ENCODE assay signal across 9 cellular contexts in genomic region chr1:6025269-6026094, GRCh38. TPM values are rescaled to one million over a fixed set of nuclear protein-coding genes. Genes with fewer than 3 reads are reported as not detected.
DNase-seq lines count a peak whose midpoint lies in the region.
"Had no signal": no experiment of that assay in that cellular context is flagged by ENCODE, and none has a peak within 500 bp of the region (broad histone marks: within the 10 kb centered on the region; RNA-seq: fewer than 3 reads in every experiment).

No MANE protein-coding gene starts in this region.

- H3K4me3 Mint-ChIP-seq in activated CD4-positive, alpha-beta memory T cell treated with anti-CD3 and anti-CD28 coated beads for 36 hours, result peak overlapping the region; percentile 96
- peak overlapping the region; percentile 88 to 97 (median 92) for H3K4me3 Mint-ChIP-seq in immature natural killer cell

- peak overlapping the region; percentile 97 for H3K27ac Mint-ChIP-seq in activated CD4-positive, alpha-beta memory T cell treated with anti-CD3 and anti-CD28 coated beads for 36 hours
- H3K27ac Mint-ChIP-seq in immature natural killer cell, result peak overlapping the region; percentile 98 to 100 (median 99)

- H3K4me1 Mint-ChIP-seq in activated CD4-positive, alpha-beta memory T cell treated with anti-CD3 and anti-CD28 coated beads for 36 hours (ENCODE audit: low read depth), result peaks cover 36% of the 10 kb centered on the region
- peaks cover 55 to 56% of the 10 kb centered on the region in 2 donors for H3K4me1 Mint-ChIP-seq in immature natural killer cell

- H3K36me3 Mint-ChIP-seq in activated CD4-positive, alpha-beta memory T cell treated with anti-CD3 and anti-CD28 coated beads for 36 hours, result peaks cover 24% of the 10 kb centered on the region
- H3K36me3 Mint-ChIP-seq in immature natural killer cell, result peaks cover 0 to 4% (median 2%) of the 10 kb centered on the region in 3 donors

- CTCF ChIA-PET in activated CD4-positive, alpha-beta memory T cell treated with anti-CD3 and anti-CD28 coated beads for 36 hours (lab: Charles Lee), result interaction anchor here (1.4 to 2.2 kb wide), 2 partner anchors 9 to 31 kb away, joined by 7 to 10 read pairs; no protein-coding TSS in a partner anchor

- H3K36me3 ChIP-seq in urinary bladder (ENCODE audit: insufficient read depth), result no peaks in the 10 kb centered on the region
- H3K36me3 ChIP-seq: SJCRH30 had no signal

- H3K27me3 Mint-ChIP-seq in activated CD4-positive, alpha-beta memory T cell treated with anti-CD3 and anti-CD28 coated beads for 36 hours, result no peaks in the 10 kb centered on the region
- peaks cover 16 to 38% (median 20%) of the 10 kb centered on the region in 3 donors for H3K27me3 Mint-ChIP-seq in immature natural killer cell (ENCODE audit: low read depth in 3 of 3)

- H3K9me3 Mint-ChIP-seq in activated CD4-positive, alpha-beta memory T cell treated with anti-CD3 and anti-CD28 coated beads for 36 hours, result no peaks in the 10 kb centered on the region
- H3K9me3 Mint-ChIP-seq in immature natural killer cell, result peaks cover 0 to 2% (median 0%) of the 10 kb centered on the region in 6 donors

- peak overlapping the region; percentile 14 for H3K27ac ChIP-seq in urinary bladder (ENCODE audit: low read depth)
- H3K27ac ChIP-seq: SJCRH30 had no signal

- peak; percentile 22 for DNase-seq in activated naive CD4-positive, alpha-beta T cell treated with Interleukin-2 at 50 U/mL for 16 hours
- DNase-seq in activated naive CD4-positive, alpha-beta T cell treated with anti-CD3 and anti-CD28 coated beads, Interleukin-2, amount 50 U/mL, for 16 hours, result no peak
- peak; percentile 56 for DNase-seq in activated CD4-positive, alpha-beta memory T cell treated with anti-CD3 and anti-CD28 coated beads for 36 hours
- no peak for DNase-seq in immature natural killer cell
- DNase-seq in GM19238 (ENCODE audit: insufficient read length, low spot score), result no peak
- DNase-seq in 8988T, result no peak
- DNase-seq in GM03348 (ENCODE audit: low spot score), result no peak

- no peak overlapping the region for H3K4me3 ChIP-seq in urinary bladder (ENCODE audit: low read depth, low read length)
- H3K4me3 ChIP-seq: SJCRH30 had no signal

- intact Hi-C loops in activated CD4-positive, alpha-beta memory T cell treated with anti-CD3 and anti-CD28 coated beads for 36 hours (cut with micrococcal nuclease), result loop anchor here (1.0 to 10.0 kb wide), 6 partner anchors 70 to 759 kb away; partner anchors contain the start of genes ACOT7, CAMTA1, KLHL21 and RPL22

- 59% methylated on average over 29 of the region's 29 CpGs for WGBS in urinary bladder

- no peaks in the 10 kb centered on the region for H3K4me1 ChIP-seq in urinary bladder (ENCODE audit: insufficient read depth)

- POLR2A ChIA-PET in activated CD4-positive, alpha-beta memory T cell treated with anti-CD3 and anti-CD28 coated beads for 36 hours (lab: Charles Lee), result interaction anchor here (0.5 to 3.8 kb wide), 5 partner anchors 9 to 49 kb away, joined by 3 to 41 read pairs (median 4); partner anchors contain the start of gene NPHP4

RNA-seq across cellular contexts. Expression of gene KCNAB2, which starts 20.2 kb away (rescaled TPM):
- total RNA-seq in activated CD4-positive, alpha-beta memory T cell treated with anti-CD3 and anti-CD28 coated beads for 36 hours, result 100 to 1,000 TPM; 196 to 202 TPM
- 10 to 100 TPM; 26.1 to 73.8 (median 42.7) TPM for polyA plus RNA-seq in immature natural killer cell
- 3.8 TPM for total RNA-seq in urinary bladder
- 13.0 TPM for polyA plus RNA-seq in urinary bladder

RNA-seq across cellular contexts. Expression of gene NPHP4, which starts 33.3 kb away (rescaled TPM):
- total RNA-seq in activated CD4-positive, alpha-beta memory T cell treated with anti-CD3 and anti-CD28 coated beads for 36 hours, result 10 to 100 TPM; 14.0 to 14.6 TPM
- 1 to 10 TPM in 1 of 3 donors, under 1 TPM in 2; 0.59 to 1.4 (median 1.00) TPM for polyA plus RNA-seq in immature natural killer cell
- 6.8 TPM for total RNA-seq in urinary bladder
- polyA plus RNA-seq in urinary bladder, result 5.1 TPM

Comparison
In these comparisons a context has a peak if more than half of its experiments do, and no peak if none do; other contexts are left out.
1. DNase-seq: peak in activated naive CD4-positive, alpha-beta T cell treated with Interleukin-2 at 50 U/mL for 16 hours (single experiment) and activated CD4-positive, alpha-beta memory T cell treated with anti-CD3 and anti-CD28 coated beads for 36 hours (single experiment); none in activated naive CD4-positive, alpha-beta T cell treated with anti-CD3 and anti-CD28 coated beads, Interleukin-2, amount 50 U/mL, for 16 hours (single experiment), immature natural killer cell (0 of 3), GM19238 (single experiment), 8988T (single experiment) and GM03348 (single experiment).
2. RNA of gene KCNAB2, which starts 20.2 kb away (total RNA-seq): 196 to 202 TPM in activated CD4-positive, alpha-beta memory T cell treated with anti-CD3 and anti-CD28 coated beads for 36 hours; 3.8 TPM in urinary bladder (single experiment); every median in the first group is over 10 times any median in the second.